8 cellular contexts compared by ENCODE assay signal in the genomic region with DNA sequence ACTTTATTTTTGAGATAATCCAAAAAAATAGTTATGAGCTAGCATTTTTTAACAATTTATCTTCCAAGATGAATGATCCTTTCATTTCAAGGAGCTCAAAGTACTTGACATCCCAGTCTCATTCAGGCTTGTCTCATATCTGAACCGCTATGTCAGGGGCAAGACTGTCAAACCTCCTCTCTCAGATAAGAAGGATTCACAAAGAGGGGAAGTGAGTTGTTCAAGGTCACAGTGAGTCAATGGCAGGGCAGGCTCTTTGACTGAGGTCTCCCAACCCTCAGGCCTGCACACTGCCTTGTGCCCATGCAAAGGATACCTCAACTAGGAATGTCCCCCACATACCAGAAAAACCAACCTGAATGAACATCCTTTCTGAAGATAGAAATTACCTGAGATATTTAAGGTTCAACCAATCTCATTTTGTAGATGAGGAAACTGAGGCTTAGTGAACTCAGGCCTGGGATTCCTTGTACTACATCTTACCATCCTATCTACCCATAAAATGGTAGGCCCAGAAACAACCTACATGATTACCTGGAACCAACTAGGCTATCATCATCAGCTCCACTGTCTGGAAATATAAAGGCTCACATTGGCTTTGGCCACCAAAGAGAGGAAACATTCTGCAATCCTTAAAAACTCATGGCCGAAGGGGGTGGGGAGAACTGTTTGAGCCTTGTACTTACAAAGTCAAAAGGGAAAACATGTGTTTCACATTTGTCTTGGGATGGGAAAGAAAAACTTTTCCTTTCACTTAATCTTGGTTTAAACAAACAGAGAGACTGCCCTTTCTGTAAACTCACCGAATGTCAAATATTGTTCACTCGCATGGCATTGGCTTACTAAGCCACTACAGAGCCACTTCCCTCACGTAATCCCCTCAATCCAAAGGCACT. TPM values are rescaled to one million over a fixed set of nuclear protein-coding genes. Genes with fewer than 3 reads are reported as not detected.
A peak's percentile ranks its signal among the peaks of the same experiment; 100 is the strongest.
DNase-seq lines count a peak whose midpoint lies in the region; ATAC-seq and TF ChIP-seq lines count a peak whose summit lies in the region.

No MANE protein-coding gene starts in this region.

- TF ChIP-seq EP300 in esophagus muscularis mucosa (IDR thresholded peaks at IDR 0.05) = no peak
- no peak for TF ChIP-seq EP300 in sigmoid colon (IDR thresholded peaks at IDR 0.05)

- peaks cover 30% of the 10 kb centered on the region for H3K4me1 ChIP-seq in SJCRH30
- peaks cover 22 to 24% (median 22%) of the 10 kb centered on the region in 4 donors for H3K4me1 ChIP-seq in esophagus muscularis mucosa
- H3K4me1 ChIP-seq in sigmoid colon = peaks cover 0 to 23% (median 19%) of the 10 kb centered on the region in 4 donors

- ATAC-seq in GM19035 (IDR thresholded peaks at IDR 0.05; ENCODE audit: unreplicated experiment) (no peak), GM18505 (IDR thresholded peaks at IDR 0.05; ENCODE audit: unreplicated experiment) (no peak), HG02759 (IDR thresholded peaks at IDR 0.05; ENCODE audit: unreplicated experiment) (no peak)

- DNase-seq in GM13976 (ENCODE audit: low spot score) (peak; percentile 6), SJCRH30 (no peak), esophagus muscularis mucosa (ENCODE audit: extremely low spot score) (no peak), sigmoid colon (no peak)
- no peak for DNase-seq in stimulated activated CD4-positive, alpha-beta T cell treated with anti-CD3 and anti-CD28 coated beads, Interleukin-2, amount 100 ng/mL, for 24 hours

- H3K27me3 ChIP-seq in SJCRH30 (no peaks in the 10 kb centered on the region), esophagus muscularis mucosa (no peaks in the 10 kb centered on the region), sigmoid colon (no peaks in the 10 kb centered on the region)

- in situ Hi-C loops in GM13976 (cut with MboI; ENCODE audit: low sequenced_read_pairs, unreplicated experiment) = no loop called here

- no peak for TF ChIP-seq CTCF in GM13976 (IDR thresholded peaks at IDR 0.05; ENCODE audit: borderline replicate concordance, control extremely low read depth, extremely low read depth, insufficient read depth, missing control alignments)
- TF ChIP-seq CTCF in esophagus muscularis mucosa (IDR thresholded peaks at IDR 0.05) = no peak
- no peak for TF ChIP-seq CTCF in sigmoid colon (IDR thresholded peaks at IDR 0.05)

- H3K9me3 ChIP-seq in SJCRH30 (replicated peaks) (peaks cover 3% of the 10 kb centered on the region), esophagus muscularis mucosa (no peaks in the 10 kb centered on the region), sigmoid colon (no peaks in the 10 kb centered on the region)

- H3K36me3 ChIP-seq in SJCRH30 (no peaks in the 10 kb centered on the region), esophagus muscularis mucosa (no peaks in the 10 kb centered on the region), sigmoid colon (no peaks in the 10 kb centered on the region)

- no peak for TF ChIP-seq POLR2A in esophagus muscularis mucosa (IDR thresholded peaks at IDR 0.05; ENCODE audit: low read depth)
- TF ChIP-seq POLR2A in sigmoid colon (IDR thresholded peaks at IDR 0.05) = no peak
- TF ChIP-seq POLR2A in GM18505 (IDR thresholded peaks at IDR 0.05; ENCODE audit: borderline replicate concordance, extremely low read depth, insufficient read depth, insufficient read length) = no peak

- peak overlapping the region; percentile 3 for H3K4me3 ChIP-seq in SJCRH30
- H3K4me3 ChIP-seq in esophagus muscularis mucosa = peak overlapping the region in 3 of 4 donors; percentile 16 to 31 (median 28)
- peak overlapping the region in 1 of 4 donors; percentile 2 for H3K4me3 ChIP-seq in sigmoid colon

- WGBS in esophagus muscularis mucosa = 42% methylated on average over 5 of the region's 5 CpGs
- WGBS in sigmoid colon, 2 donors = 70 to 80% methylated on average over 5 of the region's 5 CpGs

- intact Hi-C loops in esophagus muscularis mucosa (cut with DNase I) (no loop called here), sigmoid colon (cut with DNase I) (loop anchor here (5.0 kb wide), 1 partner anchor 52 kb away; a partner anchor contains a TSS)

- H3K27ac ChIP-seq in SJCRH30 = peak overlapping the region; percentile 66
- H3K27ac ChIP-seq in esophagus muscularis mucosa (replicated peaks in 1 of 4) = peak overlapping the region; percentile 61 to 76 (median 72)
- peak overlapping the region; percentile 61 to 73 (median 70) for H3K27ac ChIP-seq in sigmoid colon

RNA-seq across cellular contexts. Expression of a gene that starts 51.1 kb away (rescaled TPM):
- total RNA-seq in SJCRH30 (2014; rRNA removed; shearing (Covaris generic)) = 1.1 and 1.7 TPM in 2 replicates
- total RNA-seq in esophagus muscularis mucosa = 1 to 10 TPM in 2 of 4 donors, under 1 TPM in 2; 0.19 to 4.8 (median 1.6) TPM
- total RNA-seq in sigmoid colon = 1 to 10 TPM in 1 of 4 donors, under 1 TPM in 3; 0.28 to 5.8 (median 0.34) TPM
- polyA plus RNA-seq in sigmoid colon = 10 to 100 TPM in 1 of 3 donors, 1 to 10 TPM in 2; 1.6 to 10.3 (median 1.8) TPM
